Comparison of ENCODE assay signal across 8 cellular contexts in genomic region chr2:25340340-25340886, GRCh38. TPM values are rescaled to one million over a fixed set of nuclear protein-coding genes. Genes with fewer than 3 reads are reported as not detected.
A peak's percentile ranks its signal among the peaks of the same experiment; 100 is the strongest.
DNase-seq lines count a peak whose midpoint lies in the region; ATAC-seq and TF ChIP-seq lines count a peak whose summit lies in the region.

No MANE protein-coding gene starts in this region.

- H3K27me3 ChIP-seq in iPS DF 6.9 (ENCODE audit: control insufficient read depth, insufficient read depth, low read length) (peaks cover 4% of the 10 kb centered on the region; the same call in 1 of the 2 replicates), skeletal muscle tissue (ENCODE audit: control insufficient read depth in 3 of 3, insufficient read depth in 3 of 3, low read length in 3 of 3) (no peaks in the 10 kb centered on the region)

- H3K9me3 ChIP-seq in iPS DF 6.9 (ENCODE audit: control insufficient read depth, insufficient read depth, low read length): no peaks in the 10 kb centered on the region
- no peaks in the 10 kb centered on the region for H3K9me3 ChIP-seq in skeletal muscle tissue (ENCODE audit: control insufficient read depth in 3 of 3, low read length in 3 of 3)

- TF ChIP-seq CTCF in LNCaP clone FGC (IDR thresholded peaks at IDR 0.05; ENCODE audit: control insufficient read depth, extremely low read depth, insufficient read depth): no peak

- DNase-seq in COR-L47 (lab: John Stamatoyannopoulos, UW) (peak; percentile 73), LNCaP clone FGC (ENCODE audit: low read depth) (no peak), iPS DF 6.9 (ENCODE audit: low read depth, low spot score) (no peak), dedifferentiated amniotic fluid mesenchymal stem cell (ENCODE audit: extremely low spot score) (no peak), mesenteric fat pad (ENCODE audit: low spot score) (no peak)

- H3K27ac Mint-ChIP-seq in activated naive CD4-positive, alpha-beta T cell treated with anti-CD3 and anti-CD28 coated beads, Interleukin-2, amount 50 U/mL, for 24 hours: no peak overlapping the region

- H3K4me1 Mint-ChIP-seq in activated naive CD4-positive, alpha-beta T cell treated with anti-CD3 and anti-CD28 coated beads, Interleukin-2, amount 50 U/mL, for 24 hours: peaks cover 42% of the 10 kb centered on the region

- H3K9ac ChIP-seq in skeletal muscle tissue (ENCODE audit: low read depth in 1 of 3, low read length in 3 of 3): peak overlapping the region; percentile 65 to 92 (median 77)

- H3K4me1 ChIP-seq in iPS DF 6.9 (ENCODE audit: control insufficient read depth, insufficient read depth, low read length) (peaks cover 11% of the 10 kb centered on the region), skeletal muscle tissue (ENCODE audit: control insufficient read depth in 3 of 3, insufficient read depth in 3 of 3, low read length in 3 of 3) (peaks cover 46 to 56% (median 51%) of the 10 kb centered on the region in 3 donors)

- H3K36me3 ChIP-seq in iPS DF 6.9 (ENCODE audit: control insufficient read depth, insufficient read depth, low read length) (no peaks in the 10 kb centered on the region), skeletal muscle tissue (ENCODE audit: control insufficient read depth in 3 of 3, insufficient read depth in 3 of 3, low read length in 3 of 3) (peaks cover 0 to 4% (median 0%) of the 10 kb centered on the region in 3 donors)

- no peaks in the 10 kb centered on the region for H3K36me3 Mint-ChIP-seq in activated naive CD4-positive, alpha-beta T cell treated with anti-CD3 and anti-CD28 coated beads, Interleukin-2, amount 50 U/mL, for 24 hours

- WGBS in iPS DF 6.9 (ENCODE audit: insufficient coverage, insufficient read length): no CpG with 5 or more reads among the region's 59 CpGs

- no peak overlapping the region for H3K27ac ChIP-seq in iPS DF 6.9 (ENCODE audit: low read length)
- H3K27ac ChIP-seq in skeletal muscle tissue (ENCODE audit: low read depth, low read length): peak overlapping the region; percentile 88

- H3K4me3 ChIP-seq in LNCaP clone FGC (ENCODE audit: low read depth, low read length) (peak overlapping the region; percentile 49), iPS DF 6.9 (ENCODE audit: low read length) (peak overlapping the region; percentile 46; the same call in 1 of the 2 replicates), skeletal muscle tissue (ENCODE audit: low read length in 3 of 3) (peak overlapping the region; percentile 43 to 74 (median 72))

- peak overlapping the region; percentile 55 for H3K4me3 Mint-ChIP-seq in activated naive CD4-positive, alpha-beta T cell treated with anti-CD3 and anti-CD28 coated beads, Interleukin-2, amount 50 U/mL, for 24 hours

- H3K27me3 Mint-ChIP-seq in activated naive CD4-positive, alpha-beta T cell treated with anti-CD3 and anti-CD28 coated beads, Interleukin-2, amount 50 U/mL, for 24 hours: no peaks in the 10 kb centered on the region

- no peak for ATAC-seq in HG02852 (IDR thresholded peaks at IDR 0.05; ENCODE audit: unreplicated experiment)

- H3K9me3 Mint-ChIP-seq in activated naive CD4-positive, alpha-beta T cell treated with anti-CD3 and anti-CD28 coated beads, Interleukin-2, amount 50 U/mL, for 24 hours: no peaks in the 10 kb centered on the region

RNA-seq across cellular contexts. Expression of gene DNMT3A, which starts 1.3 kb away (rescaled TPM):
- total RNA-seq in skeletal muscle tissue (62.1 TPM), mesenteric fat pad (24.4 TPM)
